Comparison of ENCODE assay signal across 13 cellular contexts in the genomic region with DNA sequence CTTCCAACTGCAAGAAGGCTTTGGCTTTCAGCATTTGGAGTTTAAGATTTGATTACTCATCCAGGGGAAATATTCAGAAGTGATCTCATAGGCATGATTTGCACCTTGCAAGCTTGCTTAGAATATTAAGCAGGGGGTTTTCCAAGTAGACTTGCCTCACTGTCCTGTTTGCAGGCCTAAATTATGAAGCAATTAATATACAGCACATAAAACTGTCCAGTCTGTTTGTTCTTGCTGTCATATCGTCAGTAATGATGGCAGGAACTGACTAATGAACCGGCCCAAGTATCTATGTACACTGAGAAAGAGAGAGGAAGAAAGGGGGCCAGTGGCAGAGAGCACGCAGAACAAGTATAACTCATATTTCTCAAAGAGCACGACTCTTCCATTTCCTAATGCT.
A peak's percentile ranks its signal among the peaks of the same experiment; 100 is the strongest.
DNase-seq lines count a peak whose midpoint lies in the region; ATAC-seq, FAIRE-seq and TF ChIP-seq lines count a peak whose summit lies in the region.
"Had no signal": no experiment of that assay in that cellular context is flagged by ENCODE, and none has a peak within 500 bp of the region (broad histone marks: within the 10 kb centered on the region; RNA-seq: fewer than 3 reads in every experiment).

No MANE protein-coding gene starts in this region.

- POLR2A ChIA-PET in MCF 10A (lab: Yijun Ruan, JAX), result interaction anchor here (0.6 to 1.6 kb wide), 6 partner anchors 12 to 169 kb away, joined by 3 to 5 read pairs (median 4); no protein-coding TSS in a partner anchor

- no CpG with 5 or more reads among the region's 4 CpGs for WGBS in neuronal stem cell (ENCODE audit: extremely low coverage in 2 of 2, insufficient read length in 2 of 2, insufficient replicate concordance in 1 of 2), 2 donors

- peak overlapping the region; percentile 60 for H3K27ac Mint-ChIP-seq in MCF 10A (ENCODE audit: low read depth, unreplicated experiment)
- peak overlapping the region; percentile 86 for H3K27ac Mint-ChIP-seq in activated T-helper 2 cell treated with anti-CD3 and anti-CD28 coated beads, Interferon-gamma antibody, Interleukin-2, Interleukin-4, amounts not matched to agents 10 μg/mL and 5 μg/mL and 100 μg/mL, durations not matched to agents 14 hours and 24 hours and 36 hours

- intact Hi-C loops in MCF 10A (cut with micrococcal nuclease) (no loop called here), breast epithelium (cut with DNase I; ENCODE audit: low total_unique reads) (no loop called here), uterus (cut with DNase I; ENCODE audit: low total_unique reads) (no loop called here)
- intact Hi-C loops in activated T-helper 2 cell treated with anti-CD3 and anti-CD28 coated beads, Interferon-gamma antibody, Interleukin-2, Interleukin-4, amounts not matched to agents 10 μg/mL and 5 μg/mL and 100 μg/mL, durations not matched to agents 14 hours and 24 hours and 36 hours (cut with micrococcal nuclease), result loop anchor here (5.0 kb wide), 1 partner anchor 422 kb away; no protein-coding TSS in a partner anchor

- H4K8ac ChIP-seq in neuronal stem cell (ENCODE audit: low read depth, low read length), result no peak overlapping the region

- H3K9me3 ChIP-seq in breast epithelium, result no peaks in the 10 kb centered on the region
- no peaks in the 10 kb centered on the region for H3K9me3 ChIP-seq in uterus
- H3K9me3 ChIP-seq in neuronal stem cell (replicated peaks in 1 of 2; ENCODE audit: control insufficient read depth in 2 of 2, insufficient read depth in 1 of 2, low read depth in 1 of 2, low read length in 2 of 2), result peaks cover 0 to 1% of the 10 kb centered on the region in 2 donors
- H3K9me3 ChIP-seq: adrenal gland, tibial nerve had no signal

- H3K79me1 ChIP-seq in neuronal stem cell (ENCODE audit: low read depth, low read length), result no peaks in the 10 kb centered on the region

- no peaks in the 10 kb centered on the region for H3K27me3 Mint-ChIP-seq in MCF 10A (ENCODE audit: insufficient read depth, unreplicated experiment)
- H3K27me3 Mint-ChIP-seq in activated T-helper 2 cell treated with anti-CD3 and anti-CD28 coated beads, Interferon-gamma antibody, Interleukin-2, Interleukin-4, amounts not matched to agents 10 μg/mL and 5 μg/mL and 100 μg/mL, durations not matched to agents 14 hours and 24 hours and 36 hours (ENCODE audit: low read depth), result no peaks in the 10 kb centered on the region

- no TSS peak for BruUV-seq in MCF 10A (replicated peaks; lab: Mats Ljungman, UMichigan)

- TF ChIP-seq POLR2A in breast epithelium (IDR thresholded peaks at IDR 0.05) (no peak), uterus (IDR thresholded peaks at IDR 0.05) (no peak)

- H2AK5ac ChIP-seq in neuronal stem cell (ENCODE audit: low read depth, low read length), result no peak overlapping the region

- no peak overlapping the region for H3K4me2 ChIP-seq in neuronal stem cell (ENCODE audit: insufficient read depth, low read length, poor library complexity, severe bottlenecking)

- H3K36me3 ChIP-seq in breast epithelium (no peaks in the 10 kb centered on the region), uterus (no peaks in the 10 kb centered on the region), neuronal stem cell (replicated peaks in 1 of 2; ENCODE audit: control insufficient read depth in 2 of 2, insufficient read depth in 2 of 2, low read length in 2 of 2) (no peaks in the 10 kb centered on the region)
- H3K36me3 ChIP-seq: adrenal gland, tibial nerve had no signal

- no peak overlapping the region for H2BK5ac ChIP-seq in neuronal stem cell (ENCODE audit: low read length)

- DNase-seq in MCF 10A (ENCODE audit: unreplicated experiment) (peak; percentile 72), breast epithelium (ENCODE audit: low spot score in 2 of 2) (no peak), uterus (peak in 1 of 2 donors; percentile 23), neuronal stem cell (ENCODE audit: low spot score) (no peak)
- DNase-seq in activated T-helper 2 cell treated with anti-CD3 and anti-CD28 coated beads, Interferon-gamma antibody, Interleukin-2, Interleukin-4, amounts not matched to agents 10 μg/mL and 5 μg/mL and 100 μg/mL, durations not matched to agents 14 hours and 24 hours and 36 hours (ENCODE audit: low spot score), result no peak
- DNase-seq: adrenal gland, COR-L47, immature natural killer cell, NCI-H187 treated with DMSO at 0.1 percent for 48 hours had no signal

- H3K23ac ChIP-seq in neuronal stem cell (ENCODE audit: low read depth, low read length, poor library complexity), result no peak overlapping the region

- H3K4me1 ChIP-seq in breast epithelium (no peaks in the 10 kb centered on the region), uterus (peaks cover 0 to 6% of the 10 kb centered on the region in 2 donors), neuronal stem cell (ENCODE audit: control insufficient read depth in 2 of 2, insufficient read depth in 1 of 2, low read depth in 1 of 2, low read length in 2 of 2) (no peaks in the 10 kb centered on the region)
- H3K4me1 ChIP-seq: adrenal gland had no signal

- H3K4me3 ChIP-seq in breast epithelium (no peak overlapping the region), uterus (no peak overlapping the region), neuronal stem cell (ENCODE audit: low read length in 2 of 2) (no peak overlapping the region)
- H3K4me3 ChIP-seq: adrenal gland, tibial nerve had no signal

- no peak overlapping the region for H2BK12ac ChIP-seq in neuronal stem cell (ENCODE audit: low read length)

- no peak overlapping the region for H4K91ac ChIP-seq in neuronal stem cell (ENCODE audit: low read depth, low read length, poor library complexity)

- no peak overlapping the region for H3K27ac ChIP-seq in breast epithelium
- peak overlapping the region; percentile 45 to 55 for H3K27ac ChIP-seq in uterus
- no peak overlapping the region for H3K27ac ChIP-seq in neuronal stem cell (replicated peaks; ENCODE audit: low read length)

- ATAC-seq in HG02973 (IDR thresholded peaks at IDR 0.05; ENCODE audit: unreplicated experiment), result no peak
- no peak for ATAC-seq in HG03097 (IDR thresholded peaks at IDR 0.05; ENCODE audit: low FRiP score, unreplicated experiment)

- H2AFZ ChIP-seq in neuronal stem cell (ENCODE audit: low read length), result no peak overlapping the region

- H3K18ac ChIP-seq in neuronal stem cell (ENCODE audit: low read length), result no peak overlapping the region

- no peak overlapping the region for H3K4ac ChIP-seq in neuronal stem cell (ENCODE audit: low read length)

- H3K27me3 ChIP-seq in breast epithelium (no peaks in the 10 kb centered on the region), uterus (no peaks in the 10 kb centered on the region), neuronal stem cell (ENCODE audit: control insufficient read depth in 3 of 3, insufficient read depth in 3 of 3, low read depth in 1 of 3, low read length in 3 of 3) (no peaks in the 10 kb centered on the region)
- H3K27me3 ChIP-seq: adrenal gland, tibial nerve had no signal

- no peak overlapping the region for H3K14ac ChIP-seq in neuronal stem cell (ENCODE audit: low read length)

- H3K4me3 Mint-ChIP-seq in MCF 10A (ENCODE audit: unreplicated experiment), result no peak overlapping the region
- no peak overlapping the region for H3K4me3 Mint-ChIP-seq in activated T-helper 2 cell treated with anti-CD3 and anti-CD28 coated beads, Interferon-gamma antibody, Interleukin-2, Interleukin-4, amounts not matched to agents 10 μg/mL and 5 μg/mL and 100 μg/mL, durations not matched to agents 14 hours and 24 hours and 36 hours (ENCODE audit: low read depth)

- CTCF ChIA-PET in MCF 10A (lab: Yijun Ruan, JAX), result no interaction called here

- no peak overlapping the region for H3K9ac ChIP-seq in neuronal stem cell (ENCODE audit: low read depth, low read length, poor library complexity)

- H2BK15ac ChIP-seq in neuronal stem cell (ENCODE audit: low read length), result no peak overlapping the region

- no peaks in the 10 kb centered on the region for H3K9me3 Mint-ChIP-seq in MCF 10A (ENCODE audit: unreplicated experiment)
- no peaks in the 10 kb centered on the region for H3K9me3 Mint-ChIP-seq in activated T-helper 2 cell treated with anti-CD3 and anti-CD28 coated beads, Interferon-gamma antibody, Interleukin-2, Interleukin-4, amounts not matched to agents 10 μg/mL and 5 μg/mL and 100 μg/mL, durations not matched to agents 14 hours and 24 hours and 36 hours
- H3K9me3 Mint-ChIP-seq: immature natural killer cell had no signal

- peak; percentile 92 for FAIRE-seq in islet of Langerhans (lab: Jason Lieb, UNC)

- peaks cover 41% of the 10 kb centered on the region for H3K4me1 Mint-ChIP-seq in MCF 10A (ENCODE audit: insufficient read depth, unreplicated experiment)
- H3K4me1 Mint-ChIP-seq in activated T-helper 2 cell treated with anti-CD3 and anti-CD28 coated beads, Interferon-gamma antibody, Interleukin-2, Interleukin-4, amounts not matched to agents 10 μg/mL and 5 μg/mL and 100 μg/mL, durations not matched to agents 14 hours and 24 hours and 36 hours (ENCODE audit: low read depth), result peaks cover 86% of the 10 kb centered on the region

- H3K36me3 Mint-ChIP-seq in MCF 10A (ENCODE audit: insufficient read depth, unreplicated experiment), result no peaks in the 10 kb centered on the region
- peaks cover 18% of the 10 kb centered on the region for H3K36me3 Mint-ChIP-seq in activated T-helper 2 cell treated with anti-CD3 and anti-CD28 coated beads, Interferon-gamma antibody, Interleukin-2, Interleukin-4, amounts not matched to agents 10 μg/mL and 5 μg/mL and 100 μg/mL, durations not matched to agents 14 hours and 24 hours and 36 hours (ENCODE audit: low read depth)

- no peak overlapping the region for H2BK120ac ChIP-seq in neuronal stem cell (ENCODE audit: low read depth, low read length)

- TF ChIP-seq CTCF in MCF 10A (IDR thresholded peaks at IDR 0.05; ENCODE audit: unreplicated experiment) (no peak), breast epithelium (IDR thresholded peaks at IDR 0.05) (no peak), uterus (IDR thresholded peaks at IDR 0.05) (no peak)

Comparison
In these comparisons a context has a peak if more than half of its experiments do, and no peak if none do; other contexts are left out.
1. H3K27ac ChIP-seq: peak in uterus (2 of 2); none in breast epithelium (0 of 2) and neuronal stem cell (single experiment).